Comparison of ENCODE assay signal across 11 cellular contexts in genomic region chr19:15300533-15301194, GRCh38. TPM values are rescaled to one million over a fixed set of nuclear protein-coding genes. Genes with fewer than 3 reads are reported as not detected.
A peak's percentile ranks its signal among the peaks of the same experiment; 100 is the strongest.
DNase-seq lines count a peak whose midpoint lies in the region; ATAC-seq lines count a peak whose summit lies in the region.
"Had no signal": no experiment of that assay in that cellular context is flagged by ENCODE, and none has a peak within 500 bp of the region (broad histone marks: within the 10 kb centered on the region; RNA-seq: fewer than 3 reads in every experiment).

No MANE protein-coding gene starts in this region.

- DNase-seq in activated CD4-positive, alpha-beta T cell treated with anti-CD3 and anti-CD28 coated beads, Interleukin-2, amount 10 ng/mL, durations not matched to agents 7 days and 5 days, result peak; percentile 22
- DNase-seq in activated CD4-positive, alpha-beta T cell treated with anti-CD3 and anti-CD28 coated beads, Interleukin-2, amount 50 U/mL, for 4 hours, result no peak
- DNase-seq in RPMI7951 (ENCODE audit: low read depth), result peak; percentile 52
- peak; percentile 82 for DNase-seq in dedifferentiated amniotic fluid mesenchymal stem cell (ENCODE audit: extremely low spot score)
- DNase-seq in cerebellum (ENCODE audit: low spot score), result no peak
- DNase-seq: lower lobe of right lung; stimulated activated CD4-positive, alpha-beta T cell treated with anti-CD3 and anti-CD28 coated beads, Interleukin-12 subunit alpha, Interleukin-12 subunit beta, amount 100 ng/mL, for 4 hours had no signal

- CTCF ChIA-PET in activated CD4-positive, alpha-beta T cell treated with anti-CD3 and anti-CD28 coated beads, Interleukin-2, amount 10 ng/mL, durations not matched to agents 7 days and 5 days (lab: Charles Lee), result no interaction called here

- no peak overlapping the region for H3K4me3 Mint-ChIP-seq in activated CD4-positive, alpha-beta T cell treated with anti-CD3 and anti-CD28 coated beads, Interleukin-2, amount 10 ng/mL, durations not matched to agents 7 days and 5 days
- no peak overlapping the region for H3K4me3 Mint-ChIP-seq in stimulated activated memory B cell treated with anti-CD40 and anti-IgM and Interleukin-4, amounts not matched to agents 10 μg/mL and 1 μg/mL and 100 μg/mL, for 72 hours
- H3K4me3 Mint-ChIP-seq: dendritic cell treated with granulocyte-macrophage colony-stimulating factor and Interleukin-4, amounts not matched to agents 40 ng/mL and 50 ng/mL, for 4 days had no signal

- no peak for ATAC-seq in stimulated activated memory B cell treated with anti-CD40 and anti-IgM and Interleukin-4, amounts not matched to agents 10 μg/mL and 1 μg/mL and 100 μg/mL, for 72 hours
- ATAC-seq in GM21381 (IDR thresholded peaks at IDR 0.05; ENCODE audit: unreplicated experiment) (no peak), GM18858 (IDR thresholded peaks at IDR 0.05; ENCODE audit: unreplicated experiment) (no peak)
- ATAC-seq: lower lobe of right lung had no signal

- peak overlapping the region; percentile 14 for H3K27ac Mint-ChIP-seq in activated CD4-positive, alpha-beta T cell treated with anti-CD3 and anti-CD28 coated beads, Interleukin-2, amount 10 ng/mL, durations not matched to agents 7 days and 5 days
- peak overlapping the region; percentile 44 for H3K27ac Mint-ChIP-seq in stimulated activated memory B cell treated with anti-CD40 and anti-IgM and Interleukin-4, amounts not matched to agents 10 μg/mL and 1 μg/mL and 100 μg/mL, for 72 hours
- H3K27ac Mint-ChIP-seq: dendritic cell treated with granulocyte-macrophage colony-stimulating factor and Interleukin-4, amounts not matched to agents 40 ng/mL and 50 ng/mL, for 4 days had no signal

- H3K9me3 Mint-ChIP-seq in activated CD4-positive, alpha-beta T cell treated with anti-CD3 and anti-CD28 coated beads, Interleukin-2, amount 10 ng/mL, durations not matched to agents 7 days and 5 days, result no peaks in the 10 kb centered on the region
- H3K9me3 Mint-ChIP-seq in stimulated activated memory B cell treated with anti-CD40 and anti-IgM and Interleukin-4, amounts not matched to agents 10 μg/mL and 1 μg/mL and 100 μg/mL, for 72 hours, result no peaks in the 10 kb centered on the region
- H3K9me3 Mint-ChIP-seq: dendritic cell treated with granulocyte-macrophage colony-stimulating factor and Interleukin-4, amounts not matched to agents 40 ng/mL and 50 ng/mL, for 4 days had no signal

- no peaks in the 10 kb centered on the region for H3K27me3 Mint-ChIP-seq in activated CD4-positive, alpha-beta T cell treated with anti-CD3 and anti-CD28 coated beads, Interleukin-2, amount 10 ng/mL, durations not matched to agents 7 days and 5 days
- H3K27me3 Mint-ChIP-seq in stimulated activated memory B cell treated with anti-CD40 and anti-IgM and Interleukin-4, amounts not matched to agents 10 μg/mL and 1 μg/mL and 100 μg/mL, for 72 hours, result no peaks in the 10 kb centered on the region
- H3K27me3 Mint-ChIP-seq: dendritic cell treated with granulocyte-macrophage colony-stimulating factor and Interleukin-4, amounts not matched to agents 40 ng/mL and 50 ng/mL, for 4 days had no signal

- peaks cover 74% of the 10 kb centered on the region for H3K4me1 Mint-ChIP-seq in activated CD4-positive, alpha-beta T cell treated with anti-CD3 and anti-CD28 coated beads, Interleukin-2, amount 10 ng/mL, durations not matched to agents 7 days and 5 days
- H3K4me1 Mint-ChIP-seq in stimulated activated memory B cell treated with anti-CD40 and anti-IgM and Interleukin-4, amounts not matched to agents 10 μg/mL and 1 μg/mL and 100 μg/mL, for 72 hours, result peaks cover 97% of the 10 kb centered on the region

- H3K36me3 Mint-ChIP-seq in activated CD4-positive, alpha-beta T cell treated with anti-CD3 and anti-CD28 coated beads, Interleukin-2, amount 10 ng/mL, durations not matched to agents 7 days and 5 days (ENCODE audit: low read depth), result peaks cover 6% of the 10 kb centered on the region
- peaks cover 8% of the 10 kb centered on the region for H3K36me3 Mint-ChIP-seq in stimulated activated memory B cell treated with anti-CD40 and anti-IgM and Interleukin-4, amounts not matched to agents 10 μg/mL and 1 μg/mL and 100 μg/mL, for 72 hours

- POLR2A ChIA-PET in activated CD4-positive, alpha-beta T cell treated with anti-CD3 and anti-CD28 coated beads, Interleukin-2, amount 10 ng/mL, durations not matched to agents 7 days and 5 days (lab: Charles Lee), result no interaction called here

RNA-seq across cellular contexts. Expression of gene BRD4, which starts 31.7 kb away (rescaled TPM):
- 100 to 1,000 TPM; 114 to 115 TPM for total RNA-seq in activated CD4-positive, alpha-beta T cell treated with anti-CD3 and anti-CD28 coated beads, Interleukin-2, amount 10 ng/mL, durations not matched to agents 7 days and 5 days
- 8.3 and 9.1 TPM in 2 replicates for total RNA-seq in RPMI7951 (2014; rRNA removed; shearing (Covaris generic))
- 23.5 TPM for total RNA-seq in cerebellum

Comparison
In these comparisons a context has a peak if more than half of its experiments do, and no peak if none do; other contexts are left out.
1. DNase-seq: peak in activated CD4-positive, alpha-beta T cell treated with anti-CD3 and anti-CD28 coated beads, Interleukin-2, amount 10 ng/mL, durations not matched to agents 7 days and 5 days (single experiment), RPMI7951 (single experiment) and dedifferentiated amniotic fluid mesenchymal stem cell (single experiment); none in activated CD4-positive, alpha-beta T cell treated with anti-CD3 and anti-CD28 coated beads, Interleukin-2, amount 50 U/mL, for 4 hours (0 of 2) and cerebellum (single experiment).